In the genomic region with DNA sequence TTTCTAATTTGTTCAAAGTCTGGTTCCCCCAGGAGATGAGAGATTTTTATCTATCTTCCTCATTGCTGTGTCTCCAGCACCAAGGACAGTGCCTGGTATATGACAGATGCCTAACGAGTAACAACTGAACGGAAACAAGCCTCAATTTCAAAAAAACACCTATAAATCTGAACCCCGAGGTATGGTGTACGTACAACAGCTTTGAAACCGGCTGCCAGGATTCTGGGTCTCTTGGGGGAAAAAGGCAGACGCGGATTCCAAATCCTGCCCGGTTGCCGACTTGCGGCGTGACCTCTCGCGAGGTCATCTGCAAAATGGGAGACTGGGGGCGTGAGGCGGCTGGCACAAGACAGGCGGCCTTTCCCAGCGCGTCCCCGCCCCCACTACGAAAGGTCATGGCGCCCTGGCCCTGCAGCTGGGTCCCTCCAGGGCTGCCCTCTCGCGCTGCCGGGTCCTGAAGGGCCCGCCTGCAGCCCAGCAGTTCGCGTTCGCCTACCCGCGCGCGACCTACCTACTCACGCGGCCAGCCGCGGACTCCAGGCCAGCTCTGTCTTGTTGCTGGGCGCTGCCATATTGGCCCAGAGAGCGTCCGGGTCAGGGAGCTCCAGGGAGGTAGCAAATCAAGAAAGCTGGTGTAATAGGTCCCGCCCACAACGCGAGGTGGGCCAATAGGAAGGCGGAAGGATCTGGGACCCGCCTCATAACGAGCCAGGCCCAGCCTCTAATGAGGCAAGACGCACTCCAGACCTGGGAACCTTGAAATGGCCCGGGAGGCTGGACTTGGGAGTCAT, we compare ENCODE assay signal across 8 cellular contexts. TPM values are rescaled to one million over a fixed set of nuclear protein-coding genes. Genes with fewer than 3 reads are reported as not detected.
DNase-seq lines count a peak whose midpoint lies in the region; ATAC-seq and TF ChIP-seq lines count a peak whose summit lies in the region.

A gene with protein sequence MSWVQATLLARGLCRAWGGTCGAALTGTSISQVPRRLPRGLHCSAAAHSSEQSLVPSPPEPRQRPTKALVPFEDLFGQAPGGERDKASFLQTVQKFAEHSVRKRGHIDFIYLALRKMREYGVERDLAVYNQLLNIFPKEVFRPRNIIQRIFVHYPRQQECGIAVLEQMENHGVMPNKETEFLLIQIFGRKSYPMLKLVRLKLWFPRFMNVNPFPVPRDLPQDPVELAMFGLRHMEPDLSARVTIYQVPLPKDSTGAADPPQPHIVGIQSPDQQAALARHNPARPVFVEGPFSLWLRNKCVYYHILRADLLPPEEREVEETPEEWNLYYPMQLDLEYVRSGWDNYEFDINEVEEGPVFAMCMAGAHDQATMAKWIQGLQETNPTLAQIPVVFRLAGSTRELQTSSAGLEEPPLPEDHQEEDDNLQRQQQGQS (minus strand): TSS at position 584 of the 791 bp plus-strand sequence. CDS start 9,964 bp downstream, outside the sequence.

- peaks cover 31% of the 10 kb centered on the region for H3K79me2 ChIP-seq in parathyroid adenoma

- DNase-seq in GM12865 (ENCODE audit: low read depth) = peak; percentile 98
- peak; percentile 95 for DNase-seq in NCI-H1436 (lab: John Stamatoyannopoulos, UW)
- DNase-seq in T follicular helper cell (ENCODE audit: low read depth) = peak; percentile 87
- DNase-seq in adipocyte (ENCODE audit: low read depth) = peak; percentile 99
- peak; percentile 98 to 99 for DNase-seq in cardiac muscle cell (ENCODE audit: low read depth in 1 of 2, low spot score in 1 of 2)
- DNase-seq in tibial nerve (ENCODE audit: low spot score in 2 of 2) = peak; percentile 96 to 98

- H3K36me3 ChIP-seq in adipocyte (ENCODE audit: control insufficient read depth, insufficient read depth, low read length, severe bottlenecking) (no peaks in the 10 kb centered on the region), cardiac muscle cell (no peaks in the 10 kb centered on the region), parathyroid adenoma (ENCODE audit: control insufficient read depth, insufficient read depth, low read length) (no peaks in the 10 kb centered on the region), tibial nerve (peaks cover 0 to 24% (median 0%) of the 10 kb centered on the region in 3 donors)

- peak in 1 of 2 donors; percentile 48 for TF ChIP-seq POLR2A in tibial nerve (IDR thresholded peaks at IDR 0.05)

- H3K9me3 ChIP-seq in adipocyte (ENCODE audit: control insufficient read depth, low read length) (no peaks in the 10 kb centered on the region), cardiac muscle cell (ENCODE audit: low read depth) (no peaks in the 10 kb centered on the region), parathyroid adenoma (ENCODE audit: control insufficient read depth, low read length) (no peaks in the 10 kb centered on the region), tibial nerve (no peaks in the 10 kb centered on the region)

- H2AFZ ChIP-seq in parathyroid adenoma = peak within 1 kb of the TSS; percentile 74

- peak; percentile 41 to 84 for TF ChIP-seq EP300 in tibial nerve (IDR thresholded peaks at IDR 0.05)

- 0 to 1% methylated on average over 22 of the region's 47 CpGs for WGBS in tibial nerve, 2 donors

- no peaks in the 10 kb centered on the region for H3K27me3 ChIP-seq in adipocyte (replicated peaks; ENCODE audit: control insufficient read depth, insufficient read depth, low read length)
- no peaks in the 10 kb centered on the region for H3K27me3 ChIP-seq in cardiac muscle cell
- no peaks in the 10 kb centered on the region for H3K27me3 ChIP-seq in parathyroid adenoma (ENCODE audit: control insufficient read depth, insufficient read depth, low read length)
- no peaks in the 10 kb centered on the region for H3K27me3 ChIP-seq in tibial nerve

- H3K4me3 ChIP-seq in GM12865 (ENCODE audit: low read depth, low read length) = peak within 1 kb of the TSS; percentile 87
- peak within 1 kb of the TSS; percentile 96 for H3K4me3 ChIP-seq in adipocyte (ENCODE audit: low read length)
- peak within 1 kb of the TSS; percentile 65 for H3K4me3 ChIP-seq in cardiac muscle cell
- H3K4me3 ChIP-seq in parathyroid adenoma (ENCODE audit: low read depth, low read length) = peak within 1 kb of the TSS; percentile 89
- H3K4me3 ChIP-seq in tibial nerve = peak within 1 kb of the TSS; percentile 78 to 92 (median 84)

- ATAC-seq in HG02798 (IDR thresholded peaks at IDR 0.05; ENCODE audit: poor library complexity, unreplicated experiment) = peak; percentile 97

- no peak for TF ChIP-seq CTCF in GM12865 (IDR thresholded peaks at IDR 0.05; ENCODE audit: insufficient read depth, low read depth, low read length, missing control alignments)
- no peak for TF ChIP-seq CTCF in cardiac muscle cell (IDR thresholded peaks at IDR 0.05; ENCODE audit: low read depth, low read length)
- TF ChIP-seq CTCF in parathyroid adenoma (IDR thresholded peaks at IDR 0.05) = no peak
- TF ChIP-seq CTCF in tibial nerve (IDR thresholded peaks at IDR 0.05) = peak in 2 of 5 experiments; percentile 10 to 16

- H3K4me2 ChIP-seq in parathyroid adenoma (ENCODE audit: low read length) = peak within 1 kb of the TSS; percentile 82

- H3K4me1 ChIP-seq in adipocyte (ENCODE audit: control insufficient read depth, insufficient read depth, low read length) (peaks cover 8% of the 10 kb centered on the region), cardiac muscle cell (ENCODE audit: low read depth) (no peaks in the 10 kb centered on the region), parathyroid adenoma (peaks cover 5% of the 10 kb centered on the region), tibial nerve (peaks cover 0 to 33% (median 12%) of the 10 kb centered on the region in 4 donors)

- H3K9ac ChIP-seq in adipocyte (ENCODE audit: low read length) (peak within 1 kb of the TSS; percentile 90), parathyroid adenoma (peak within 1 kb of the TSS; percentile 67)

- peak within 1 kb of the TSS; percentile 97 for H3K27ac ChIP-seq in cardiac muscle cell
- peak within 1 kb of the TSS; percentile 93 for H3K27ac ChIP-seq in parathyroid adenoma
- peak within 1 kb of the TSS; percentile 60 to 89 (median 87) for H3K27ac ChIP-seq in tibial nerve

RNA-seq across cellular contexts. Expression of the gene that starts here (rescaled TPM):
- total RNA-seq in cardiac muscle cell (71.5 and 91.3 TPM in 2 replicates), tibial nerve (10 to 100 TPM; 45.2 to 81.6 (median 58.4) TPM)
- polyA plus RNA-seq in cardiac muscle cell = 56.6 and 64.0 TPM in 2 replicates

Comparison
In these comparisons a context has a peak if more than half of its experiments do, and no peak if none do; other contexts are left out.
1. Peak in every context shown above with its lines: DNase-seq, ATAC-seq, H3K4me3 ChIP-seq and H3K27ac ChIP-seq.